Comparison of ENCODE assay signal across 25 cellular contexts in the genomic region with DNA sequence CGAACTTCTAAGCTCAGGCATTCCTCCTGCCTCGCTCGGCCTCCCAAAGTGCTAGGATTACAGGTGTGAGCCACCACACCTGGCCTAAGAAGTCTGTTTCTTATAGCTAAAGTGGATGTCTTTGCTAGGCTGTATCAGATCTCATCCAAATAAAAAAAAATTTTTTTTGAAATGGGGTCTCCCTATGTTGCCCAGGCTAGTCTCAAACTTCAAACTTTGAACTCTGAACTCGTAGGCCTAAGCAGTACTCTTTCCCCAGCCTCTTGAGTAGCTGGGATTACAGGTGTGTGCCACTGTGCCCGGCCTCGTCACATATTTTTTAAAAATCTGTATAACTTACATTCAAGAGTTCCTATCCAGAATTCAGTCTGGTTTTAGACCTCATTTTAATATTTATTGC.
"Had no signal": no experiment of that assay in that cellular context is flagged by ENCODE, and none has a peak within 500 bp of the region (broad histone marks: within the 10 kb centered on the region; RNA-seq: fewer than 3 reads in every experiment).

No MANE protein-coding gene starts in this region.

- H3K36me3 ChIP-seq: left lung, lower lobe of right lung, pancreas, right atrium auricular region, stomach, thyroid gland, transverse colon, upper lobe of right lung had no signal

- H3K27me3 ChIP-seq: left lung, pancreas, right atrium auricular region, spleen, stomach, testis, thyroid gland, transverse colon, upper lobe of right lung had no signal

- H3K27ac ChIP-seq: left lung, lower lobe of right lung, pancreas, psoas muscle, right atrium auricular region, spleen, stomach, testis, thyroid gland, transverse colon, upper lobe of right lung had no signal

- DNase-seq: hippocampal formation; kidney glomerular epithelial cell; left cardiac atrium; left lung; lower lobe of right lung; mammary epithelial cell; mesenchymal stem cell; naive thymus-derived CD8-positive, alpha-beta T cell; nucleus accumbens; pancreas; psoas muscle; small intestine; spleen; stimulated activated CD4-positive, alpha-beta T cell treated with anti-CD3 and anti-CD28 coated beads, Interleukin-4, amount 100 ng/mL, for 24 hours; stimulated activated naive CD8-positive, alpha-beta T cell treated with anti-CD3 and anti-CD28 coated beads, Interleukin-15, Interleukin-2, amounts not matched to agents 100 U/mL and 50 U/mL, for 24 hours; stomach; testis; thyroid gland; transverse colon; upper lobe of right lung had no signal

- H3K4me3 ChIP-seq: left lung, lower lobe of right lung, pancreas, psoas muscle, right atrium auricular region, spleen, stomach, testis, thyroid gland, transverse colon, upper lobe of right lung had no signal

- H3K27me3 Mint-ChIP-seq: naive thymus-derived CD8-positive, alpha-beta T cell; stimulated activated memory B cell treated with anti-CD40 and anti-IgM and Interleukin-4, amounts not matched to agents 10 μg/mL and 1 μg/mL and 100 μg/mL, for 72 hours had no signal

- H3K9me3 Mint-ChIP-seq: naive thymus-derived CD8-positive, alpha-beta T cell; stimulated activated memory B cell treated with anti-CD40 and anti-IgM and Interleukin-4, amounts not matched to agents 10 μg/mL and 1 μg/mL and 100 μg/mL, for 72 hours had no signal

- ATAC-seq: left cardiac atrium; left lung; lower lobe of right lung; naive thymus-derived CD8-positive, alpha-beta T cell; pancreas; psoas muscle; sciatic nerve; stimulated activated memory B cell treated with anti-CD40 and anti-IgM and Interleukin-4, amounts not matched to agents 10 μg/mL and 1 μg/mL and 100 μg/mL, for 72 hours; stimulated activated naive CD8-positive, alpha-beta T cell treated with anti-CD3 and anti-CD28 coated beads, Interleukin-15, Interleukin-2, amounts not matched to agents 100 U/mL and 50 U/mL, for 24 hours; upper lobe of right lung had no signal

- H3K27ac Mint-ChIP-seq: stimulated activated memory B cell treated with anti-CD40 and anti-IgM and Interleukin-4, amounts not matched to agents 10 μg/mL and 1 μg/mL and 100 μg/mL, for 72 hours had no signal

- H3K9me3 ChIP-seq: left lung, lower lobe of right lung, pancreas, psoas muscle, right atrium auricular region, spleen, stomach, testis, thyroid gland, transverse colon, upper lobe of right lung had no signal

- H3K4me3 Mint-ChIP-seq: nephron; neural crest cell; stimulated activated memory B cell treated with anti-CD40 and anti-IgM and Interleukin-4, amounts not matched to agents 10 μg/mL and 1 μg/mL and 100 μg/mL, for 72 hours had no signal
